ENCODE assay signal across 8 cellular contexts in genomic region chr17:59707971-59708425, GRCh38. TPM values are rescaled to one million over a fixed set of nuclear protein-coding genes. Genes with fewer than 3 reads are reported as not detected.
DNase-seq lines count a peak whose midpoint lies in the region; TF ChIP-seq lines count a peak whose summit lies in the region.

No MANE protein-coding gene starts in this region.

- CTCF ChIA-PET in Calu3 (lab: Charles Lee), result interaction anchor here (0.6 kb wide), 1 partner anchor 90 kb away, joined by 3 read pairs; no protein-coding TSS in a partner anchor

- DNase-seq in Calu3, result no peak
- no peak for DNase-seq in chondrocyte (ENCODE audit: low spot score)
- DNase-seq in mesothelial cell of epicardium (ENCODE audit: low spot score in 2 of 2, unreplicated experiment in 2 of 2), result no peak
- no peak for DNase-seq in KBM-7
- DNase-seq in effector CD4-positive, alpha-beta T cell, result no peak
- no peak for DNase-seq in NCI-H2171 treated with DMSO at 0.1 percent for 48 hours (lab: John Stamatoyannopoulos, UW)
- DNase-seq in stimulated activated naive CD4-positive, alpha-beta T cell treated with Interleukin-2 at 50 U/mL for 16 hours (lab: John Stamatoyannopoulos, UW), result no peak

- peaks cover 97% of the 10 kb centered on the region for H3K79me2 ChIP-seq in Loucy (ENCODE audit: insufficient read depth, low read length)

- H3K36me3 Mint-ChIP-seq in Calu3 (ENCODE audit: insufficient read depth, unreplicated experiment), result peaks cover 65% of the 10 kb centered on the region
- H3K36me3 Mint-ChIP-seq in chondrocyte (ENCODE audit: low read depth), result peaks cover 2% of the 10 kb centered on the region
- H3K36me3 Mint-ChIP-seq in mesothelial cell of epicardium, result peaks cover 6% of the 10 kb centered on the region

- TF ChIP-seq CTCF in Calu3 (IDR thresholded peaks at IDR 0.05; ENCODE audit: unreplicated experiment) (no peak), Loucy (conservative IDR thresholded peaks at IDR 0.05; ENCODE audit: low read length) (no peak), chondrocyte (IDR thresholded peaks at IDR 0.05) (no peak), mesothelial cell of epicardium (IDR thresholded peaks at IDR 0.05; ENCODE audit: unreplicated experiment) (no peak)

- peaks cover 30% of the 10 kb centered on the region for H3K4me1 Mint-ChIP-seq in Calu3 (ENCODE audit: low read depth, unreplicated experiment)
- peaks cover 54% of the 10 kb centered on the region for H3K4me1 Mint-ChIP-seq in chondrocyte (ENCODE audit: low read depth)
- peaks cover 25% of the 10 kb centered on the region for H3K4me1 Mint-ChIP-seq in mesothelial cell of epicardium

- H3K4me1 ChIP-seq in Loucy (ENCODE audit: insufficient read depth, low read length, poor library complexity, severe bottlenecking), result peaks cover 64% of the 10 kb centered on the region

- H3K4me2 ChIP-seq in Loucy (ENCODE audit: low read depth, low read length, poor library complexity, severe bottlenecking), result peak overlapping the region; percentile 94

- H3K9me3 Mint-ChIP-seq in Calu3 (ENCODE audit: low read depth, unreplicated experiment), result no peaks in the 10 kb centered on the region
- no peaks in the 10 kb centered on the region for H3K9me3 Mint-ChIP-seq in chondrocyte (ENCODE audit: low read depth)
- no peaks in the 10 kb centered on the region for H3K9me3 Mint-ChIP-seq in mesothelial cell of epicardium

- H3K4me3 ChIP-seq in Loucy (ENCODE audit: low read length, poor library complexity, severe bottlenecking), result peak overlapping the region; percentile 91

- no TSS peak for BruUV-seq in Calu3 (replicated peaks; lab: Mats Ljungman, UMichigan)

- H2AFZ ChIP-seq in Loucy (ENCODE audit: low read length), result peak overlapping the region; percentile 73

- intact Hi-C loops in Calu3 (cut with micrococcal nuclease; ENCODE audit: unreplicated experiment), result no loop called here

- H3K9ac ChIP-seq in Loucy (ENCODE audit: low read depth, low read length, poor library complexity, severe bottlenecking), result peak overlapping the region; percentile 85

- H3K27me3 Mint-ChIP-seq in Calu3 (ENCODE audit: unreplicated experiment), result no peaks in the 10 kb centered on the region
- H3K27me3 Mint-ChIP-seq in chondrocyte (ENCODE audit: low read depth), result no peaks in the 10 kb centered on the region
- H3K27me3 Mint-ChIP-seq in mesothelial cell of epicardium (ENCODE audit: low read depth), result no peaks in the 10 kb centered on the region

- H3K4me3 Mint-ChIP-seq in Calu3 (ENCODE audit: low read depth, unreplicated experiment), result peak overlapping the region; percentile 85
- H3K4me3 Mint-ChIP-seq in chondrocyte (ENCODE audit: unreplicated experiment), result peak overlapping the region; percentile 98
- H3K4me3 Mint-ChIP-seq in mesothelial cell of epicardium, result peak overlapping the region; percentile 95

- H3K27ac Mint-ChIP-seq in Calu3 (ENCODE audit: unreplicated experiment) (peak overlapping the region; percentile 99), chondrocyte (ENCODE audit: unreplicated experiment) (peak overlapping the region; percentile 99), mesothelial cell of epicardium (peak overlapping the region; percentile 98)

- in situ Hi-C loops in KBM-7 (cut with MboI; ENCODE audit: low pct_unique_long_range_greater_than_20kb, low sequenced_read_pairs), result no loop called here

- no peaks in the 10 kb centered on the region for H3K9me3 ChIP-seq in Loucy (ENCODE audit: insufficient read depth, low read depth, low read length)

- no peaks in the 10 kb centered on the region for H3K9me2 ChIP-seq in Loucy (replicated peaks; ENCODE audit: low read depth, low read length)

- no peaks in the 10 kb centered on the region for H3F3A ChIP-seq in Loucy (ENCODE audit: low read depth)

- H4K20me1 ChIP-seq in Loucy (ENCODE audit: insufficient read depth, low read length, poor library complexity, severe bottlenecking), result peaks cover 55% of the 10 kb centered on the region

- H3K27me3 ChIP-seq in Loucy (ENCODE audit: insufficient read depth, low read length, poor library complexity, severe bottlenecking), result peaks cover 3% of the 10 kb centered on the region

- H3K36me3 ChIP-seq in Loucy (ENCODE audit: insufficient read depth, low read length), result no peaks in the 10 kb centered on the region

RNA-seq across cellular contexts. Expression of gene VMP1, which starts 0.5 kb away (rescaled TPM):
- total RNA-seq in Calu3 (2022) (306 and 315 TPM in 2 replicates), chondrocyte (295 to 347 TPM (median 324 TPM) in 3 replicates), mesothelial cell of epicardium (207 to 208 TPM (median 208 TPM) in 3 replicates)

RNA-seq across cellular contexts. Expression of gene PTRH2, which starts 0.8 kb away (rescaled TPM):
- 29.8 and 32.3 TPM in 2 replicates for total RNA-seq in Calu3 (2022)
- total RNA-seq in chondrocyte, result 18.0 to 24.1 TPM (median 20.9 TPM) in 3 replicates
- total RNA-seq in mesothelial cell of epicardium, result 22.5 to 24.7 TPM (median 24.4 TPM) in 3 replicates
